Comparison of ENCODE assay signal across 7 cellular contexts in the genomic region with DNA sequence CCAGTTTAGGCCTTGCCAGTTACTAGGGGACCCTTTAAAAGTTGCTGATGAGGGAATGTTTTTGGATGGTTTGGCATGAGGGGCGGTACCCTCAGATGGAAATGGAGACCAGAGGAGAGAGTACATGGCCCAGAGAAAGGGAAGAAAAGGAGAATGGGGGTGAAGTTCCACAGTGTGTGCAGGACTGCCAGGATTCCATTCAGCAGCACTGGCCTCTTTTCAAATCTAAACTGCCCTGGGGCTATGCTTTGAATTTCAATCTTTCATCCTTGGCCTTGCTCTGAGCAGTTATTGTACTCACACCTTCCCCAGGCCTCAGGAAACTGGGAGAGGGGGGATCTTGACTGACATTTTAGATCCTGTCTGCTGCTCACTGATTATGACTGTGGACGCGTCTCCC.
DNase-seq lines count a peak whose midpoint lies in the region; ATAC-seq and TF ChIP-seq lines count a peak whose summit lies in the region.
"Had no signal": no experiment of that assay in that cellular context is flagged by ENCODE, and none has a peak within 500 bp of the region (broad histone marks: within the 10 kb centered on the region; RNA-seq: fewer than 3 reads in every experiment).

No MANE protein-coding gene starts in this region.

- peak overlapping the region; percentile 7 for H3K27ac ChIP-seq in angular gyrus (ENCODE audit: low read depth, low read length)

- H3K4me1 Mint-ChIP-seq in nephron, result peaks cover 55% of the 10 kb centered on the region

- H3K9me3 Mint-ChIP-seq in nephron, result no peaks in the 10 kb centered on the region

- peak overlapping the region; percentile 99 to 100 (median 99) for H3K27ac Mint-ChIP-seq in nephron

- H3K36me3 Mint-ChIP-seq in nephron (ENCODE audit: low read depth), result peaks cover 60% of the 10 kb centered on the region

- peak overlapping the region; percentile 99 to 100 (median 100) for H3K4me3 Mint-ChIP-seq in nephron

- H3K27me3 Mint-ChIP-seq in nephron (ENCODE audit: low read depth), result no peaks in the 10 kb centered on the region

- peak; percentile 41 for DNase-seq in ELR (ENCODE audit: low read depth)
- DNase-seq: SHP77 treated with DMSO at 0.1 percent for 48 hours had no signal

- ATAC-seq in GM18498 (IDR thresholded peaks at IDR 0.05; ENCODE audit: unreplicated experiment) (no peak), HG02981 (IDR thresholded peaks at IDR 0.05; ENCODE audit: unreplicated experiment) (no peak), GM21528 (IDR thresholded peaks at IDR 0.05; ENCODE audit: low FRiP score, unreplicated experiment) (no peak)

- TF ChIP-seq CTCF in nephron (IDR thresholded peaks at IDR 0.05; ENCODE audit: unreplicated experiment in 3 of 3), result no peak
